ENCODE assay signal across 33 cellular contexts in genomic region chr1:6033124-6033523, GRCh38. TPM values are rescaled to one million over a fixed set of nuclear protein-coding genes. Genes with fewer than 3 reads are reported as not detected.
DNase-seq lines count a peak whose midpoint lies in the region; ATAC-seq, FAIRE-seq and TF ChIP-seq lines count a peak whose summit lies in the region.
"Had no signal": no experiment of that assay in that cellular context is flagged by ENCODE, and none has a peak within 500 bp of the region (broad histone marks: within the 10 kb centered on the region; RNA-seq: fewer than 3 reads in every experiment).

No MANE protein-coding gene starts in this region.

- no peak for ATAC-seq in HepG2
- ATAC-seq in right lobe of liver: no peak
- no peak for ATAC-seq in central memory CD8-positive, alpha-beta T cell (replicated peaks; ENCODE audit: extremely low read depth, poor library complexity, severe bottlenecking)
- ATAC-seq in stimulated activated effector memory CD8-positive, alpha-beta T cell treated with anti-CD3 and anti-CD28 coated beads, Interleukin-12 subunit alpha, Interleukin-12 subunit beta, amount 100 ng/mL, for 72 hours: no peak
- ATAC-seq in HG02870 (IDR thresholded peaks at IDR 0.05; ENCODE audit: unreplicated experiment): no peak
- ATAC-seq: activated CD4-positive, CD25-positive, alpha-beta regulatory T cell treated with anti-CD3 and anti-CD28 coated beads, Interleukin-2, amount 50 U/mL, for 24 hours; activated CD8-positive, alpha-beta memory T cell treated with anti-CD3 and anti-CD28 coated beads, Interleukin-2, amount 10 ng/mL, durations not matched to agents 7 days and 5 days; gastrocnemius medialis had no signal

- H3K4me1 ChIP-seq in HepG2 (ENCODE audit: insufficient read depth, low read length): peaks cover 20% of the 10 kb centered on the region
- no peaks in the 10 kb centered on the region for H3K4me1 ChIP-seq in right lobe of liver
- H3K4me1 ChIP-seq: ascending aorta, gastrocnemius medialis, HAP-1, prostate gland, uterus had no signal

- no peak for TF ChIP-seq EP300 in HepG2 (IDR thresholded peaks at IDR 0.05; ENCODE audit: low read depth in 2 of 2, low read length in 2 of 2)
- TF ChIP-seq EP300 in HepG2 (CRISPR knock-in tag; IDR thresholded peaks at IDR 0.05; ENCODE audit: borderline replicate concordance): no peak

- H3K4me1 Mint-ChIP-seq in central memory CD8-positive, alpha-beta T cell: peaks cover 73% of the 10 kb centered on the region
- H3K4me1 Mint-ChIP-seq in stimulated activated effector memory CD8-positive, alpha-beta T cell treated with anti-CD3 and anti-CD28 coated beads, Interleukin-12 subunit alpha, Interleukin-12 subunit beta, amount 100 ng/mL, for 72 hours: peaks cover 93% of the 10 kb centered on the region

- no peaks in the 10 kb centered on the region for H3K9me3 ChIP-seq in HepG2 (ENCODE audit: low read length)
- H3K9me3 ChIP-seq in right lobe of liver: no peaks in the 10 kb centered on the region
- H3K9me3 ChIP-seq: ascending aorta, gastrocnemius medialis, HAP-1, MG63, Peyer's patch, prostate gland, testis, uterus had no signal

- intact Hi-C loops in HepG2 (cut with micrococcal nuclease; ENCODE audit: unreplicated experiment): no loop called here
- intact Hi-C loops in right lobe of liver (cut with DNase I): no loop called here

- TF ChIP-seq POLR2A in HepG2 (IDR thresholded peaks at IDR 0.05; ENCODE audit: insufficient read depth in 1 of 2, low read depth in 2 of 2, low read length in 2 of 2): no peak
- no peak for TF ChIP-seq POLR2A in right lobe of liver (IDR thresholded peaks at IDR 0.05)

- no peaks in the 10 kb centered on the region for H3K27me3 ChIP-seq in HepG2 (ENCODE audit: control insufficient read depth in 1 of 2, insufficient read depth in 2 of 2, low read length in 2 of 2)
- H3K27me3 ChIP-seq in right lobe of liver: no peaks in the 10 kb centered on the region
- H3K27me3 ChIP-seq: ascending aorta, dorsolateral prefrontal cortex, gastrocnemius medialis, hepatocyte, MG63, Peyer's patch, testis, uterus had no signal

- H3K36me3 ChIP-seq in HepG2 (replicated peaks in 1 of 2; ENCODE audit: control insufficient read depth in 1 of 2, insufficient read depth in 2 of 2, low read length in 2 of 2) (no peaks in the 10 kb centered on the region), right lobe of liver (no peaks in the 10 kb centered on the region)
- H3K36me3 ChIP-seq: ascending aorta, gastrocnemius medialis, HAP-1, MG63, Peyer's patch, prostate gland, uterus had no signal

- CTCF ChIA-PET in HepG2 (lab: Yijun Ruan, JAX; ENCODE audit: low intra/inter-chr PET ratio, low total read pairs): no interaction called here

- in situ Hi-C loops in HepG2 (cut with HindIII; ENCODE audit: extremely low pct_ligation_motif_present, low pct_unique_long_range_greater_than_20kb): no loop called here

- no peaks in the 10 kb centered on the region for H3K79me2 ChIP-seq in HepG2 (ENCODE audit: insufficient read depth, low read length)
- H3K79me2 ChIP-seq: hepatocyte had no signal

- BruUV-seq in HepG2 (replicated peaks; lab: Mats Ljungman, UMichigan): no TSS peak

- no peak for FAIRE-seq in HepG2 (lab: Jason Lieb, UNC)
- FAIRE-seq in HTR-8/SVneo (lab: Jason Lieb, UNC): peak; percentile 79
- FAIRE-seq: TTC549 had no signal

- H3K27ac ChIP-seq in HepG2 (ENCODE audit: extremely low read length, insufficient read depth, low read length) (no peak overlapping the region), right lobe of liver (no peak overlapping the region)
- H3K27ac ChIP-seq: ascending aorta, gastrocnemius medialis, hepatocyte, Peyer's patch, prostate gland, testis, uterus had no signal

- no peak overlapping the region for H2AFZ ChIP-seq in HepG2 (ENCODE audit: low read length)
- H2AFZ ChIP-seq: hepatocyte had no signal

- H3K9ac ChIP-seq in HepG2 (ENCODE audit: insufficient read depth, low read depth, low read length): no peak overlapping the region

- DNase-seq in HepG2 (ENCODE audit: low spot score) (no peak), right lobe of liver (no peak), HTR-8/SVneo (ENCODE audit: insufficient read length, low spot score) (no peak), GDM1 (lab: John Stamatoyannopoulos, UW) (no peak)
- DNase-seq in central memory CD8-positive, alpha-beta T cell (ENCODE audit: low spot score in 2 of 2): no peak
- no peak for DNase-seq in stimulated activated effector memory CD8-positive, alpha-beta T cell treated with anti-CD3 and anti-CD28 coated beads, Interleukin-12 subunit alpha, Interleukin-12 subunit beta, amount 100 ng/mL, for 72 hours (ENCODE audit: low spot score in 2 of 2)
- DNase-seq in effector CD8-positive, alpha-beta T cell (lab: John Stamatoyannopoulos, UW): no peak
- DNase-seq: activated CD8-positive, alpha-beta memory T cell treated with anti-CD3 and anti-CD28 coated beads, Interleukin-2, amount 10 ng/mL, durations not matched to agents 7 days and 5 days; activated naive CD4-positive, alpha-beta T cell treated with anti-CD3 and anti-CD28 coated beads, Interleukin-2, amount 50 U/mL, for 16 hours; cerebellar nuclear complex; DMS 273 treated with DMSO at 0.1 percent for 48 hours; dorsolateral prefrontal cortex; EL; gastrocnemius medialis; KBM-7; left cardiac atrium; MG63; NCI-H1105 treated with DMSO at 0.1 percent for 48 hours; NCI-H2029 treated with DMSO at 0.1 percent for 48 hours; NCI-H226; Peyer's patch; stimulated activated CD4-positive, alpha-beta T cell treated with anti-CD3 and anti-CD28 coated beads, Interleukin-15, amount 100 ng/mL, for 24 hours; stimulated activated naive CD4-positive, alpha-beta T cell; testis; uterus had no signal

- POLR2A ChIA-PET in HepG2 (lab: Yijun Ruan, JAX): no interaction called here

- H3K27me3 Mint-ChIP-seq in central memory CD8-positive, alpha-beta T cell: no peaks in the 10 kb centered on the region
- H3K27me3 Mint-ChIP-seq: activated CD8-positive, alpha-beta memory T cell treated with anti-CD3 and anti-CD28 coated beads, Interleukin-2, amount 10 ng/mL, durations not matched to agents 7 days and 5 days had no signal

- no peak overlapping the region for H3K4me3 ChIP-seq in HepG2 (replicated peaks in 1 of 3; ENCODE audit: insufficient read depth in 1 of 3, low read depth in 2 of 3, low read length in 3 of 3)
- no peak overlapping the region for H3K4me3 ChIP-seq in right lobe of liver
- H3K4me3 ChIP-seq: ascending aorta, gastrocnemius medialis, HAP-1, hepatocyte, MG63, Peyer's patch, prostate gland, testis, uterus had no signal

- TF ChIP-seq CTCF in HepG2 (CRISPR knock-in tag; IDR thresholded peaks at IDR 0.05) (no peak), right lobe of liver (IDR thresholded peaks at IDR 0.05) (no peak)

- 79% methylated on average over 8 of the region's 8 CpGs for WGBS in HepG2 (ENCODE audit: low lambda C conversion rate)
- WGBS in right lobe of liver (ENCODE audit: insufficient coverage, low coverage, low lambda C conversion rate, missing lambda C conversion rate): 81% methylated on average over 5 of the region's 8 CpGs

- no peak overlapping the region for H3K4me2 ChIP-seq in HepG2 (ENCODE audit: low read depth, low read length)
- H3K4me2 ChIP-seq: hepatocyte had no signal

- no peaks in the 10 kb centered on the region for H4K20me1 ChIP-seq in HepG2 (ENCODE audit: insufficient read depth, low read length)

- H3K27ac Mint-ChIP-seq in central memory CD8-positive, alpha-beta T cell (ENCODE audit: low read depth): no peak overlapping the region
- H3K27ac Mint-ChIP-seq in stimulated activated effector memory CD8-positive, alpha-beta T cell treated with anti-CD3 and anti-CD28 coated beads, Interleukin-12 subunit alpha, Interleukin-12 subunit beta, amount 100 ng/mL, for 72 hours: peak overlapping the region; percentile 86

- H3K36me3 Mint-ChIP-seq in central memory CD8-positive, alpha-beta T cell (ENCODE audit: insufficient read depth): peaks cover 38% of the 10 kb centered on the region
- peaks cover 100% of the 10 kb centered on the region for H3K36me3 Mint-ChIP-seq in stimulated activated effector memory CD8-positive, alpha-beta T cell treated with anti-CD3 and anti-CD28 coated beads, Interleukin-12 subunit alpha, Interleukin-12 subunit beta, amount 100 ng/mL, for 72 hours

- H3K9me3 Mint-ChIP-seq in central memory CD8-positive, alpha-beta T cell: no peaks in the 10 kb centered on the region
- H3K9me3 Mint-ChIP-seq in stimulated activated effector memory CD8-positive, alpha-beta T cell treated with anti-CD3 and anti-CD28 coated beads, Interleukin-12 subunit alpha, Interleukin-12 subunit beta, amount 100 ng/mL, for 72 hours: no peaks in the 10 kb centered on the region

- H3K4me3 Mint-ChIP-seq in central memory CD8-positive, alpha-beta T cell: peak overlapping the region; percentile 28
- H3K4me3 Mint-ChIP-seq in stimulated activated effector memory CD8-positive, alpha-beta T cell treated with anti-CD3 and anti-CD28 coated beads, Interleukin-12 subunit alpha, Interleukin-12 subunit beta, amount 100 ng/mL, for 72 hours: no peak overlapping the region
- H3K4me3 Mint-ChIP-seq: activated CD8-positive, alpha-beta memory T cell treated with anti-CD3 and anti-CD28 coated beads, Interleukin-2, amount 10 ng/mL, durations not matched to agents 7 days and 5 days; CD14-positive monocyte had no signal

- TF ChIP-seq RAD21 in HepG2 (CRISPR knock-in tag; IDR thresholded peaks at IDR 0.05): no peak

RNA-seq across cellular contexts. Expression of gene KCNAB2, which starts 12.6 kb away (rescaled TPM):
- 6.2 and 6.9 TPM in 2 replicates for total RNA-seq in HepG2 (2016; rRNA removed; fragmentation: Illumina TruSeq; extraction: Trizol)
- 2.4 and 4.5 TPM in 2 replicates for total RNA-seq in HepG2 (2016; cell fraction: cytosol; rRNA removed; fragmentation: Illumina TruSeq; extraction: Trizol; ENCODE audit: low read depth)
- 5.5 and 6.9 TPM in 2 replicates for total RNA-seq in HepG2 (2016; cell fraction: insoluble cytoplasmic fraction; rRNA removed; fragmentation: Illumina TruSeq; extraction: Trizol)
- total RNA-seq in HepG2 (2016; cell fraction: membrane; rRNA removed; fragmentation: Illumina TruSeq; extraction: Trizol): 5.4 and 6.7 TPM in 2 replicates
- 4.9 and 5.4 TPM in 2 replicates for total RNA-seq in HepG2 (2016; cell fraction: nucleus; rRNA removed; fragmentation: Illumina TruSeq; extraction: Trizol)
- polyA plus RNA-seq in HepG2 (2011; rRNA removed): 8.8 and 11.7 TPM in 2 replicates
- polyA plus RNA-seq in HepG2 (2011; cell fraction: cytosol; rRNA removed): 6.5 and 7.2 TPM in 2 replicates
- polyA plus RNA-seq in HepG2 (2011; cell fraction: nucleus; rRNA removed): 30.5 and 35.5 TPM in 2 replicates
- 6.4 and 8.3 TPM in 2 replicates for polyA plus RNA-seq in HepG2 (2012)
- 3.7 and 4.2 TPM in 2 replicates for polyA plus RNA-seq in HepG2 (2016; cell fraction: cytosol; fragmentation: Illumina TruSeq; extraction: Trizol; ENCODE audit: low read depth)
- 5.7 and 8.4 TPM in 2 replicates for polyA plus RNA-seq in HepG2 (2016; cell fraction: insoluble cytoplasmic fraction; fragmentation: Illumina TruSeq; extraction: Trizol; ENCODE audit: low read depth)
- 4.3 and 4.4 TPM in 2 replicates for polyA plus RNA-seq in HepG2 (2016; cell fraction: membrane; fragmentation: Illumina TruSeq; extraction: Trizol; ENCODE audit: low read depth)
- polyA plus RNA-seq in HepG2 (2016; cell fraction: nucleus; fragmentation: Illumina TruSeq; extraction: Trizol; ENCODE audit: insufficient read depth, low read depth): 13.3 and 15.1 TPM in 2 replicates
- 7.0 and 40.0 TPM in 2 replicates for polyA minus RNA-seq in HepG2 (2011; rRNA and poly(A)+ RNA removed; ENCODE audit: low replicate concordance)
- polyA minus RNA-seq in HepG2 (2011; cell fraction: cytosol; rRNA and poly(A)+ RNA removed): 5.6 and 6.2 TPM in 2 replicates
- polyA minus RNA-seq in HepG2 (2011; cell fraction: nucleus; rRNA and poly(A)+ RNA removed): 8.2 and 11.2 TPM in 2 replicates
- total RNA-seq in right lobe of liver: 10 to 100 TPM in 2 of 6 experiments, 1 to 10 TPM in 4; 4.4 to 14.8 (median 6.9) TPM

RNA-seq across cellular contexts. Expression of gene NPHP4, which starts 40.9 kb away (rescaled TPM):
- total RNA-seq in HepG2 (2016; rRNA removed; fragmentation: Illumina TruSeq; extraction: Trizol): 5.7 and 6.8 TPM in 2 replicates
- total RNA-seq in HepG2 (2016; cell fraction: cytosol; rRNA removed; fragmentation: Illumina TruSeq; extraction: Trizol; ENCODE audit: low read depth): 14.2 and 15.4 TPM in 2 replicates
- 4.1 and 7.4 TPM in 2 replicates for total RNA-seq in HepG2 (2016; cell fraction: insoluble cytoplasmic fraction; rRNA removed; fragmentation: Illumina TruSeq; extraction: Trizol)
- total RNA-seq in HepG2 (2016; cell fraction: membrane; rRNA removed; fragmentation: Illumina TruSeq; extraction: Trizol): 8.5 and 9.7 TPM in 2 replicates
- total RNA-seq in HepG2 (2016; cell fraction: nucleus; rRNA removed; fragmentation: Illumina TruSeq; extraction: Trizol): 10.3 and 12.7 TPM in 2 replicates
- 4.4 and 4.8 TPM in 2 replicates for polyA plus RNA-seq in HepG2 (2011; rRNA removed)
- polyA plus RNA-seq in HepG2 (2011; cell fraction: cytosol; rRNA removed): 1.9 and 3.0 TPM in 2 replicates
- polyA plus RNA-seq in HepG2 (2011; cell fraction: nucleus; rRNA removed): 40.2 and 52.1 TPM in 2 replicates
- polyA plus RNA-seq in HepG2 (2012): 4.8 and 5.9 TPM in 2 replicates
- polyA plus RNA-seq in HepG2 (2016; cell fraction: cytosol; fragmentation: Illumina TruSeq; extraction: Trizol; ENCODE audit: low read depth): 0.46 and 0.69 TPM in 2 replicates
- 4.0 and 5.3 TPM in 2 replicates for polyA plus RNA-seq in HepG2 (2016; cell fraction: insoluble cytoplasmic fraction; fragmentation: Illumina TruSeq; extraction: Trizol; ENCODE audit: low read depth)
- 1.4 and 1.6 TPM in 2 replicates for polyA plus RNA-seq in HepG2 (2016; cell fraction: membrane; fragmentation: Illumina TruSeq; extraction: Trizol; ENCODE audit: low read depth)
- polyA plus RNA-seq in HepG2 (2016; cell fraction: nucleus; fragmentation: Illumina TruSeq; extraction: Trizol; ENCODE audit: insufficient read depth, low read depth): 30.1 and 30.8 TPM in 2 replicates
- polyA minus RNA-seq in HepG2 (2011; rRNA and poly(A)+ RNA removed; ENCODE audit: low replicate concordance): 13.1 TPM in 2 replicates
- 4.6 and 4.9 TPM in 2 replicates for polyA minus RNA-seq in HepG2 (2011; cell fraction: cytosol; rRNA and poly(A)+ RNA removed)
- 14.7 and 15.8 TPM in 2 replicates for polyA minus RNA-seq in HepG2 (2011; cell fraction: nucleus; rRNA and poly(A)+ RNA removed)
- total RNA-seq in right lobe of liver: 1 to 10 TPM; 1.5 to 6.0 (median 2.0) TPM
